Comparison of ENCODE assay signal across 1 cellular context in genomic region chr17:7574176-7574953, GRCh38.
TF ChIP-seq lines count a peak whose summit lies in the region.

No MANE protein-coding gene starts in this region.

TF ChIP-seq in endothelial cell of umbilical vein, 7 proteins besides CTCF, POLR2A, EP300 and RAD21:
- TF ChIP-seq FOS (IDR thresholded peaks at IDR 0.05; ENCODE audit: borderline replicate concordance, insufficient read depth, low read length), result no peak
- TF ChIP-seq EZH2 (IDR thresholded peaks at IDR 0.05; ENCODE audit: borderline replicate concordance, low read depth, low read length, severe bottlenecking), result no peak
- no peak for TF ChIP-seq JUN (IDR thresholded peaks at IDR 0.05; ENCODE audit: borderline replicate concordance, insufficient read depth, insufficient read length, low read depth)
- TF ChIP-seq GATA2 (IDR thresholded peaks at IDR 0.05; ENCODE audit: insufficient read depth, insufficient read length, low read depth, low read length), result no peak
- TF ChIP-seq MAX (IDR thresholded peaks at IDR 0.05; ENCODE audit: insufficient read depth, insufficient read length), result no peak
- TF ChIP-seq MYC (IDR thresholded peaks at IDR 0.05; ENCODE audit: low read depth, low read length), result no peak
- TF ChIP-seq POLR2AphosphoS5 (IDR thresholded peaks at IDR 0.05; ENCODE audit: insufficient read depth, low read depth, low read length), result no peak
